Comparison of ENCODE assay signal across 1 cellular context in the genomic region with DNA sequence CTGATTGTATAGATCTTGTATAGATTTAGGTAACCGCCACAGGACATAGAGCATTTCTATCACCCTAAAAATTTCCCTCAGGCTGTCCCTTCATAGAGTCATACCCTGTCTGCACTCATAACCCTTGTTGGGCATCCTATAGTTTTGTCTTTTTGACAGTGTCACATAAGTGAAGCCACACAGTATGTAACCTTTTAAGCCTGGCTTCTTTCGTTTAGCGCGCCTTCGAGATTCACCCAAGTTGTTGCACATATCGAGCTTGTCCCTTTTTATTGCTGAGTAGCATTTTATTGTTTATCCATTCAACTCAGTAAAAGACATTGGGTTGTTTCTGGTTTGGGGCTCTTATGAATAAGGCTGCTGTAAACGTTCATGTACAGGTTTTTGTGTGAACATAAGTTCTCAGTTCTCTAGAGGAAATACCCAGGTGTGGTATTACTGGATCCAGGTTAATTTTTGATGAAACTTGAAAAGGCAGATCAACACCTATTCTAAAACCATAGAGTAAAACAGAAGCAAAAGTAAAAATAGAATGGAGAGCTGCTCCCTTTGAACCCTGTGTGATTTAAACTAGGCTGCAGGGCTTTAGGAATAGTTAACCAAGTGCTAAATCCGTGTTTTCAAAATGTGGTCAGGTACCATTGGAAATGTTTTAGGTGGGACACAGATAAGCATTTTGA.
TF ChIP-seq lines count a peak whose summit lies in the region.

No MANE protein-coding gene starts in this region.

TF ChIP-seq in GM12878, 131 proteins besides CTCF, POLR2A, EP300 and RAD21 (continued from another document):
- TF ChIP-seq BCL11A (IDR thresholded peaks at IDR 0.05; ENCODE audit: low read depth, low read length) (0 out of 2 replicates have a peak, but pooled peaks have one; percentile 4), IKZF1 (conservative IDR thresholded peaks at IDR 0.05) (peak; percentile 33)
